In genomic region chr1:32716312-32717126, GRCh38 we compare ENCODE assay signal across 8 cellular contexts. TPM values are rescaled to one million over a fixed set of nuclear protein-coding genes. Genes with fewer than 3 reads are reported as not detected.
DNase-seq lines count a peak whose midpoint lies in the region; ATAC-seq and TF ChIP-seq lines count a peak whose summit lies in the region.

No MANE protein-coding gene starts in this region.

- in situ Hi-C loops in T47D (cut with HindIII; ENCODE audit: low pct_unique_long_range_greater_than_20kb, low sequenced_read_pairs) = no loop called here

- intact Hi-C loops in thyroid gland (cut with DNase I) = no loop called here

- no peak overlapping the region for H3K27ac ChIP-seq in SJSA1
- peak overlapping the region in 1 of 2 donors; percentile 44 for H3K27ac ChIP-seq in lung (ENCODE audit: low read depth in 1 of 2, low read length in 1 of 2)
- H3K27ac ChIP-seq in thyroid gland = peak overlapping the region; percentile 68 to 84 (median 81)

- H3K4me1 ChIP-seq in SJSA1 (replicated peaks) = peaks cover 76% of the 10 kb centered on the region
- H3K4me1 ChIP-seq in lung (ENCODE audit: control insufficient read depth in 2 of 2, insufficient read depth in 2 of 2, low read length in 2 of 2) = peaks cover 0 to 6% of the 10 kb centered on the region in 2 donors
- peaks cover 10 to 22% of the 10 kb centered on the region in 2 donors for H3K4me1 ChIP-seq in thyroid gland

- no peak for TF ChIP-seq CTCF in lung (IDR thresholded peaks at IDR 0.05; ENCODE audit: control extremely low read depth, extremely low read depth)
- TF ChIP-seq CTCF in thyroid gland (IDR thresholded peaks at IDR 0.05) = peak in 1 of 6 experiments; percentile 9

- H3K4me3 ChIP-seq in SJSA1 (no peak overlapping the region), lung (no peak overlapping the region), thyroid gland (replicated peaks in 1 of 3) (no peak overlapping the region)

- ATAC-seq in lung (ENCODE audit: insufficient read depth, low FRiP score) (peak; percentile 68), HG02763 (IDR thresholded peaks at IDR 0.05; ENCODE audit: unreplicated experiment) (no peak)

- H3K27me3 ChIP-seq in SJSA1 (replicated peaks) (no peaks in the 10 kb centered on the region), lung (ENCODE audit: control insufficient read depth, insufficient read depth) (no peaks in the 10 kb centered on the region), thyroid gland (no peaks in the 10 kb centered on the region)

- DNase-seq in DMS 273 (lab: John Stamatoyannopoulos, UW; ENCODE audit: unreplicated experiment) = peak; percentile 66
- no peak for DNase-seq in DMS 273 treated with DMSO at 0.1 percent for 48 hours (lab: John Stamatoyannopoulos, UW)
- peak; percentile 72 for DNase-seq in NAMALWA (ENCODE audit: low spot score)
- DNase-seq in SJSA1 (ENCODE audit: low read depth in 1 of 2, low spot score in 2 of 2) = peak; percentile 74
- peak; percentile 79 to 97 for DNase-seq in T47D (ENCODE audit: low read depth in 1 of 2, low spot score in 1 of 2)
- DNase-seq in lung (ENCODE audit: low spot score) = peak; percentile 95
- DNase-seq in thyroid gland = peak; percentile 100

- H3K9me3 ChIP-seq in SJSA1 (replicated peaks) (no peaks in the 10 kb centered on the region), lung (ENCODE audit: control insufficient read depth in 2 of 2, insufficient read depth in 1 of 2, low read length in 1 of 2) (no peaks in the 10 kb centered on the region), thyroid gland (no peaks in the 10 kb centered on the region)

- peak in 1 of 2 donors; percentile 77 for TF ChIP-seq POLR2A in thyroid gland (IDR thresholded peaks at IDR 0.05)

- H3K36me3 ChIP-seq in SJSA1 (peaks cover 4% of the 10 kb centered on the region; the same call in 1 of the 2 replicates), lung (ENCODE audit: control insufficient read depth in 2 of 2, insufficient read depth in 2 of 2, low read length in 2 of 2) (no peaks in the 10 kb centered on the region), thyroid gland (no peaks in the 10 kb centered on the region)

- 28 to 31% methylated on average over 9 of the region's 9 CpGs for WGBS in lung, 2 donors
- 22 to 57% methylated on average over 3 to 9 of the region's 9 CpGs for WGBS in thyroid gland, 2 donors

RNA-seq across cellular contexts. Expression of gene SYNC, which starts 13.9 kb away (rescaled TPM):
- 167 and 209 TPM in 2 replicates for total RNA-seq in SJSA1 (2014; rRNA removed; shearing (Covaris generic))
- 10 to 100 TPM in 1 of 2 donors, 1 to 10 TPM in 1; 6.0 to 15.4 TPM for total RNA-seq in lung
- polyA plus RNA-seq in lung = 1 to 10 TPM; 2.0 to 5.4 TPM
- 10 to 100 TPM in 1 of 4 donors, 1 to 10 TPM in 3; 7.3 to 13.7 (median 7.7) TPM for total RNA-seq in thyroid gland

Comparison
In these comparisons a context has a peak if more than half of its experiments do, and no peak if none do; other contexts are left out.
1. RNA of gene SYNC, which starts 13.9 kb away (total RNA-seq): 167 to 209 TPM in SJSA1; 6.0 to 15.4 TPM in lung and 7.3 to 13.7 TPM in thyroid gland; every median in the first group is over 10 times any median in the second.